Comparison of ENCODE assay signal across 9 cellular contexts in genomic region chr2:136025057-136025973, GRCh38. TPM values are rescaled to one million over a fixed set of nuclear protein-coding genes. Genes with fewer than 3 reads are reported as not detected.
DNase-seq lines count a peak whose midpoint lies in the region; ATAC-seq and TF ChIP-seq lines count a peak whose summit lies in the region.
"Had no signal": no experiment of that assay in that cellular context is flagged by ENCODE, and none has a peak within 500 bp of the region (broad histone marks: within the 10 kb centered on the region; RNA-seq: fewer than 3 reads in every experiment).

No MANE protein-coding gene starts in this region.

- H3K36me3 ChIP-seq in body of pancreas (replicated peaks in 1 of 2; ENCODE audit: insufficient read depth in 1 of 2, low read depth in 2 of 2) (no peaks in the 10 kb centered on the region), iPS-18a (ENCODE audit: control insufficient read depth, low read depth, low read length) (no peaks in the 10 kb centered on the region)

- H3K27ac ChIP-seq in body of pancreas (no peak overlapping the region), iPS-18a (ENCODE audit: low read length) (peak overlapping the region; percentile 93)

- TF ChIP-seq CTCF in body of pancreas (IDR thresholded peaks at IDR 0.05) (no peak), retinal pigment epithelial cell (conservative IDR thresholded peaks at IDR 0.05; ENCODE audit: low read depth, low read length) (no peak)

- no peak for TF ChIP-seq POLR2A in body of pancreas (IDR thresholded peaks at IDR 0.05)

- no peaks in the 10 kb centered on the region for H3K9me3 ChIP-seq in body of pancreas
- no peaks in the 10 kb centered on the region for H3K9me3 ChIP-seq in iPS-18a (ENCODE audit: control insufficient read depth, low read depth, low read length)
- H3K9me3 ChIP-seq in T-helper 17 cell (ENCODE audit: control insufficient read depth, low read length, poor library complexity, severe bottlenecking): no peaks in the 10 kb centered on the region

- H3K4me3 Mint-ChIP-seq in T-helper 17 cell: no peak overlapping the region
- H3K4me3 Mint-ChIP-seq: activated naive CD8-positive, alpha-beta T cell had no signal

- ATAC-seq in HG02642 (IDR thresholded peaks at IDR 0.05; ENCODE audit: poor library complexity, unreplicated experiment) (peak; percentile 66), body of pancreas (peak; percentile 81), T-helper 17 cell (no peak)

- H3K27me3 ChIP-seq in body of pancreas: no peaks in the 10 kb centered on the region
- H3K27me3 ChIP-seq in iPS-18a (ENCODE audit: control insufficient read depth, insufficient read depth, low read length): no peaks in the 10 kb centered on the region

- H3K4me1 Mint-ChIP-seq in T-helper 17 cell: peaks cover 5% of the 10 kb centered on the region

- H3K9ac ChIP-seq in iPS-18a (ENCODE audit: low read length): peak overlapping the region; percentile 95

- DNase-seq in COR-L47 (lab: John Stamatoyannopoulos, UW) (peak; percentile 85), NCI-H526 (lab: John Stamatoyannopoulos, UW) (peak; percentile 49 to 90), body of pancreas (peak; percentile 51 to 72 (median 67)), retinal pigment epithelial cell (ENCODE audit: low read depth) (no peak), T-helper 17 cell (no peak), NCI-H1694 (lab: John Stamatoyannopoulos, UW) (no peak)

- intact Hi-C loops in body of pancreas (cut with DNase I): no loop called here

- no peaks in the 10 kb centered on the region for H3K36me3 Mint-ChIP-seq in T-helper 17 cell (ENCODE audit: low read depth)
- H3K36me3 Mint-ChIP-seq: activated naive CD8-positive, alpha-beta T cell had no signal

- H3K27me3 Mint-ChIP-seq in T-helper 17 cell: no peaks in the 10 kb centered on the region
- H3K27me3 Mint-ChIP-seq: activated naive CD8-positive, alpha-beta T cell had no signal

- H3K4me1 ChIP-seq in body of pancreas (peaks cover 8% of the 10 kb centered on the region), iPS-18a (ENCODE audit: control insufficient read depth, low read depth, low read length) (peaks cover 20% of the 10 kb centered on the region)

- WGBS in body of pancreas, 2 donors: 39 to 54% methylated on average over 38 to 43 of the region's 43 CpGs

- H3K4me3 ChIP-seq in body of pancreas (no peak overlapping the region), iPS-18a (ENCODE audit: low read length) (peak overlapping the region; percentile 65), retinal pigment epithelial cell (ENCODE audit: low read length) (peak overlapping the region; percentile 28)

- no peak overlapping the region for H3K27ac Mint-ChIP-seq in T-helper 17 cell
- H3K27ac Mint-ChIP-seq: activated naive CD8-positive, alpha-beta T cell had no signal

RNA-seq across cellular contexts. Expression of gene DARS1, which starts 39.9 kb away (rescaled TPM):
- total RNA-seq in body of pancreas: 10 to 100 TPM; 22.1 to 29.3 TPM
- total RNA-seq in T-helper 17 cell: 10 to 100 TPM; 53.8 to 72.1 TPM

Comparison
In these comparisons a context has a peak if more than half of its experiments do, and no peak if none do; other contexts are left out.
1. DNase-seq: peak in COR-L47 (single experiment), NCI-H526 (2 of 2) and body of pancreas (4 of 4); none in retinal pigment epithelial cell (single experiment), T-helper 17 cell (0 of 3) and NCI-H1694 (single experiment).
2. H3K4me3 ChIP-seq: peak in iPS-18a (single experiment) and retinal pigment epithelial cell (single experiment); none in body of pancreas (0 of 2).